Comparison of ENCODE assay signal across 11 cellular contexts in the genomic region with DNA sequence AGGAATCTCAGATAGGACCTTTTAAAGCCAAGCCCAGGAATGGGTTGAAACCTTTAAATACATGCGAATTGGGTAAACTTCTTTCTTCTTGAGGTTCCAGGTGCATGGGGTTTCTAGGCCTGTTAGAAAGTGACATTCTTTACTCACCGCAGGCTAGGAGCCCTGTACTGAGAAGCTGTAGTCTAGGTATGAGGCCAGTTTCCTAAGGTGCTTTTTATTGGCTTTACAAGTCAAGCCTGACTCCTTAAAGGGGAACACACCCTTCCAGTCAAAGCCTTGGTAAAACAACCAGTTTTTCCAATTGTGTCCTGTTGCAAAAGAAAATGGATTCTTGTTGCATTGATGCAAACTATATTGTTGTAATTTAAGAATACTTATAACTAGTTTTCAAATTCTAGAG.
DNase-seq lines count a peak whose midpoint lies in the region; ATAC-seq and TF ChIP-seq lines count a peak whose summit lies in the region.
"Had no signal": no experiment of that assay in that cellular context is flagged by ENCODE, and none has a peak within 500 bp of the region (broad histone marks: within the 10 kb centered on the region; RNA-seq: fewer than 3 reads in every experiment).

No MANE protein-coding gene starts in this region.

- H3K4me1 ChIP-seq in lower lobe of right lung, result no peaks in the 10 kb centered on the region
- no peaks in the 10 kb centered on the region for H3K4me1 ChIP-seq in tibial nerve
- no peaks in the 10 kb centered on the region for H3K4me1 ChIP-seq in adrenal gland (replicated peaks in 1 of 2)

- no peak for TF ChIP-seq CTCF in lower lobe of right lung (IDR thresholded peaks at IDR 0.05)
- no peak for TF ChIP-seq CTCF in tibial nerve (IDR thresholded peaks at IDR 0.05)
- no peak for TF ChIP-seq CTCF in adrenal gland (IDR thresholded peaks at IDR 0.05)

- 78 to 85% methylated on average over 2 of the region's 2 CpGs for WGBS in tibial nerve, 2 donors
- WGBS in adrenal gland, 4 donors, result 89 to 95% (median 93%) methylated on average over 2 of the region's 2 CpGs

- ATAC-seq in GM18873 (IDR thresholded peaks at IDR 0.05; ENCODE audit: low FRiP score, unreplicated experiment), result peak; percentile 76
- ATAC-seq in GM21825 (IDR thresholded peaks at IDR 0.05; ENCODE audit: unreplicated experiment), result peak; percentile 83
- ATAC-seq in HG03432 (IDR thresholded peaks at IDR 0.05; ENCODE audit: unreplicated experiment), result peak; percentile 84
- ATAC-seq in lower lobe of right lung, result peak; percentile 58 to 74
- ATAC-seq: natural killer cell treated with Interleukin-12 subunit alpha and Interleukin-12 subunit beta and Interleukin-15 and Interleukin-18, amount 100 ng/mL, for 72 hours had no signal

- TF ChIP-seq POLR2A in tibial nerve (IDR thresholded peaks at IDR 0.05) (no peak), adrenal gland (IDR thresholded peaks at IDR 0.05) (no peak)

- DNase-seq in lower lobe of right lung (no peak), NCI-H2196 (lab: John Stamatoyannopoulos, UW; ENCODE audit: unreplicated experiment) (no peak), tibial nerve (ENCODE audit: low spot score in 2 of 2) (no peak), adrenal gland (no peak), glomerular visceral epithelial cell (ENCODE audit: extremely low spot score) (no peak)
- DNase-seq: activated CD4-positive, alpha-beta T cell treated with anti-CD3 and anti-CD28 coated beads for 4 hours; DND-41 had no signal

- no peak overlapping the region for H3K4me3 ChIP-seq in lower lobe of right lung
- no peak overlapping the region for H3K4me3 ChIP-seq in tibial nerve
- no peak overlapping the region for H3K4me3 ChIP-seq in adrenal gland

- H3K27me3 ChIP-seq in lower lobe of right lung (ENCODE audit: low read depth), result no peaks in the 10 kb centered on the region
- no peaks in the 10 kb centered on the region for H3K27me3 ChIP-seq in tibial nerve
- H3K27me3 ChIP-seq in adrenal gland, result no peaks in the 10 kb centered on the region

- intact Hi-C loops in lower lobe of right lung (cut with DNase I) (loop anchor here (10.0 kb wide), 1 partner anchor 118 kb away; no protein-coding TSS in a partner anchor), adrenal gland (cut with DNase I) (no loop called here)

- H3K27ac ChIP-seq in lower lobe of right lung (no peak overlapping the region), tibial nerve (no peak overlapping the region), adrenal gland (no peak overlapping the region)

- H3K9me3 ChIP-seq in lower lobe of right lung (no peaks in the 10 kb centered on the region), tibial nerve (no peaks in the 10 kb centered on the region), adrenal gland (replicated peaks in 1 of 3) (no peaks in the 10 kb centered on the region)

- TF ChIP-seq EP300 in tibial nerve (IDR thresholded peaks at IDR 0.05), result no peak

- H3K36me3 ChIP-seq in lower lobe of right lung, result no peaks in the 10 kb centered on the region
- no peaks in the 10 kb centered on the region for H3K36me3 ChIP-seq in tibial nerve
- no peaks in the 10 kb centered on the region for H3K36me3 ChIP-seq in adrenal gland (replicated peaks in 1 of 2)
